16 cellular contexts compared by ENCODE assay signal in genomic region chr11:10261821-10262220, GRCh38.
"Had no signal": no experiment of that assay in that cellular context is flagged by ENCODE, and none has a peak within 500 bp of the region (broad histone marks: within the 10 kb centered on the region; RNA-seq: fewer than 3 reads in every experiment).

No MANE protein-coding gene starts in this region.

- H3K9me3 ChIP-seq: left lung, psoas muscle, right lobe of liver had no signal

- H3K36me3 ChIP-seq: heart left ventricle, left lung, right lobe of liver, WERI-Rb-1 had no signal

- H3K27me3 ChIP-seq: heart left ventricle, left lung, right lobe of liver had no signal

- H3K4me1 ChIP-seq: left lung, right lobe of liver had no signal

- H3K27ac ChIP-seq: heart left ventricle, left lung, psoas muscle, right lobe of liver, WERI-Rb-1 had no signal

- H3K4me3 ChIP-seq: heart left ventricle, left lung, psoas muscle, right lobe of liver had no signal

- DNase-seq: activated CD4-positive, alpha-beta T cell treated with anti-CD3 and anti-CD28 coated beads for 48 hours; activated naive CD4-positive, alpha-beta T cell treated with anti-CD3 and anti-CD28 coated beads for 36 hours; activated T-cell treated with anti-CD3 and anti-CD28 coated beads for 4 hours; heart left ventricle; islet precursor cell; left lung; mesenchymal stem cell; occipital lobe; psoas muscle; right lobe of liver; stimulated activated CD4-positive, alpha-beta T cell treated with anti-CD3 and anti-CD28 coated beads, Interleukin-2, amount 100 ng/mL, for 24 hours; stimulated activated naive CD4-positive, alpha-beta T cell; T-helper 1 cell; WERI-Rb-1 had no signal

- ATAC-seq: activated T-helper 17 cell treated with anti-CD3 and anti-CD28 coated beads, Interleukin-2, amount 50 U/mL, for 72 hours; esophagus mucosa; heart left ventricle; left lung; psoas muscle; right lobe of liver had no signal
